ENCODE assay signal across 17 cellular contexts in genomic region chr10:79335094-79335469, GRCh38. TPM values are rescaled to one million over a fixed set of nuclear protein-coding genes. Genes with fewer than 3 reads are reported as not detected.
DNase-seq lines count a peak whose midpoint lies in the region; ATAC-seq and TF ChIP-seq lines count a peak whose summit lies in the region.
"Had no signal": no experiment of that assay in that cellular context is flagged by ENCODE, and none has a peak within 500 bp of the region (broad histone marks: within the 10 kb centered on the region; RNA-seq: fewer than 3 reads in every experiment).

No MANE protein-coding gene starts in this region.

- no peak overlapping the region for H3K4me2 ChIP-seq in neural progenitor cell

- H3K4me1 ChIP-seq in neural progenitor cell: peaks cover 6% of the 10 kb centered on the region
- no peaks in the 10 kb centered on the region for H3K4me1 ChIP-seq in aorta (ENCODE audit: control insufficient read depth in 1 of 2, insufficient read depth in 2 of 2, low read length in 2 of 2)

- peaks cover 9% of the 10 kb centered on the region for H3K27me3 Mint-ChIP-seq in neural progenitor cell (ENCODE audit: insufficient read depth, low read depth)
- H3K27me3 Mint-ChIP-seq: type B pancreatic cell had no signal

- ATAC-seq in left cardiac atrium: peak in 1 of 2 donors; percentile 34
- ATAC-seq in Right ventricle myocardium superior (ENCODE audit: poor library complexity): no peak
- ATAC-seq in aorta (ENCODE audit: low FRiP score): peak; percentile 39
- ATAC-seq in GM19452 (IDR thresholded peaks at IDR 0.05; ENCODE audit: unreplicated experiment): no peak
- ATAC-seq: activated T-cell treated with anti-CD3 and anti-CD28 coated beads, Interleukin-2, amount 50 U/mL, for 4 hours had no signal

- H3K27ac Mint-ChIP-seq in neural progenitor cell: peak overlapping the region; percentile 82
- H3K27ac Mint-ChIP-seq: type B pancreatic cell had no signal

- no peaks in the 10 kb centered on the region for H4K20me1 ChIP-seq in neural progenitor cell (ENCODE audit: low read depth)

- H3K4me3 ChIP-seq in neural progenitor cell: no peak overlapping the region
- no peak overlapping the region for H3K4me3 ChIP-seq in aorta (ENCODE audit: low read length in 2 of 2)
- H3K4me3 ChIP-seq: coronary artery, GM23248, heart left ventricle had no signal

- peaks cover 15% of the 10 kb centered on the region for H3K4me1 Mint-ChIP-seq in neural progenitor cell

- H3F3A ChIP-seq in neural progenitor cell (ENCODE audit: low read depth): peaks cover 6% of the 10 kb centered on the region

- H3K36me3 ChIP-seq in neural progenitor cell (no peaks in the 10 kb centered on the region), aorta (ENCODE audit: control insufficient read depth in 1 of 2, insufficient read depth in 2 of 2, low read length in 1 of 2) (no peaks in the 10 kb centered on the region)
- H3K36me3 ChIP-seq: heart left ventricle had no signal

- no peak overlapping the region for H3K4me3 Mint-ChIP-seq in neural progenitor cell
- H3K4me3 Mint-ChIP-seq: activated T-cell treated with anti-CD3 and anti-CD28 coated beads, Interleukin-2, amount 50 U/mL, for 4 hours; type B pancreatic cell had no signal

- H3K27ac ChIP-seq in caudate nucleus (ENCODE audit: low read depth, low read length) (peak overlapping the region; percentile 99), neural progenitor cell (no peak overlapping the region), aorta (ENCODE audit: low read depth in 1 of 2, low read length in 2 of 2) (no peak overlapping the region)
- H3K27ac ChIP-seq: coronary artery, GM23248, heart left ventricle had no signal

- H2AFZ ChIP-seq in neural progenitor cell (replicated peaks): no peak overlapping the region
- H2AFZ ChIP-seq: GM23248 had no signal

- H3K36me3 Mint-ChIP-seq in neural progenitor cell: no peaks in the 10 kb centered on the region
- H3K36me3 Mint-ChIP-seq: type B pancreatic cell had no signal

- no peaks in the 10 kb centered on the region for H3K79me2 ChIP-seq in neural progenitor cell (ENCODE audit: low read depth)

- H3K9me3 Mint-ChIP-seq in neural progenitor cell: peaks cover 7% of the 10 kb centered on the region
- H3K9me3 Mint-ChIP-seq: activated T-cell treated with anti-CD3 and anti-CD28 coated beads, Interleukin-2, amount 50 U/mL, for 4 hours had no signal

- 62% methylated on average over 2 of the region's 2 CpGs for WGBS in aorta, 2 donors

- peak; percentile 12 for DNase-seq in left cardiac atrium
- DNase-seq in Right ventricle myocardium superior: no peak
- peak in 56 of 61 donors; percentile 42 to 90 (median 76) for DNase-seq in caudate nucleus (lab: John Stamatoyannopoulos, UW)
- no peak for DNase-seq in neural progenitor cell (ENCODE audit: low spot score)
- DNase-seq in aorta: peak in 1 of 2 donors; percentile 23
- DNase-seq in NK-92 treated with Interleukin-12 subunit alpha and Interleukin-12 subunit beta, amount 100 ng/mL, for 24 hours (lab: John Stamatoyannopoulos, UW): no peak
- DNase-seq in NCI-H82 (lab: John Stamatoyannopoulos, UW): no peak
- DNase-seq: activated CD4-positive, alpha-beta T cell treated with anti-CD3 and anti-CD28 coated beads for 4 hours; activated T-cell treated with anti-CD3 and anti-CD28 coated beads, Interleukin-2, amount 50 U/mL, for 4 hours; amniotic stem cell; DMS153; GM23248; NCI-H2081 treated with DMSO at 0.1 percent for 48 hours had no signal

- H3K9ac ChIP-seq in neural progenitor cell: no peak overlapping the region
- H3K9ac ChIP-seq: GM23248 had no signal

- no peaks in the 10 kb centered on the region for H3K27me3 ChIP-seq in neural progenitor cell
- H3K27me3 ChIP-seq in aorta (ENCODE audit: control insufficient read depth in 1 of 2, insufficient read depth in 2 of 2, low read length in 1 of 2): no peaks in the 10 kb centered on the region
- H3K27me3 ChIP-seq: heart left ventricle had no signal

- intact Hi-C loops in left cardiac atrium (cut with DNase I) (no loop called here), Right ventricle myocardium superior (cut with DNase I) (no loop called here), aorta (cut with DNase I) (no loop called here)

- no peaks in the 10 kb centered on the region for H3K9me3 ChIP-seq in neural progenitor cell (ENCODE audit: low read depth)
- no peaks in the 10 kb centered on the region for H3K9me3 ChIP-seq in aorta (ENCODE audit: control insufficient read depth, low read length)
- H3K9me3 ChIP-seq: heart left ventricle had no signal

- TF ChIP-seq CTCF in neural progenitor cell (IDR thresholded peaks at IDR 0.05): no peak

RNA-seq across cellular contexts. Expression of gene PPIF, which starts 12.2 kb away (rescaled TPM):
- total RNA-seq in left cardiac atrium (100 to 1,000 TPM; 110 to 155 TPM), Right ventricle myocardium superior (146 TPM), neural progenitor cell (ENCODE audit: low replicate concordance) (27.1 and 27.8 TPM in 2 replicates), aorta (10 to 100 TPM; 16.8 to 21.2 TPM)
- polyA plus RNA-seq in aorta: 10 to 100 TPM in 1 of 2 donors, 1 to 10 TPM in 1; 9.0 to 11.1 TPM

Comparison
In these comparisons a context has a peak if more than half of its experiments do, and no peak if none do; other contexts are left out.
1. DNase-seq: peak in left cardiac atrium (single experiment) and caudate nucleus (56 of 61); none in Right ventricle myocardium superior (single experiment), neural progenitor cell (single experiment), NK-92 treated with Interleukin-12 subunit alpha and Interleukin-12 subunit beta, amount 100 ng/mL, for 24 hours (single experiment) and NCI-H82 (single experiment).